Comparison of ENCODE assay signal across 12 cellular contexts in genomic region chr12:55642275-55643068, GRCh38. TPM values are rescaled to one million over a fixed set of nuclear protein-coding genes. Genes with fewer than 3 reads are reported as not detected.
DNase-seq lines count a peak whose midpoint lies in the region; ATAC-seq and TF ChIP-seq lines count a peak whose summit lies in the region.
"Had no signal": no experiment of that assay in that cellular context is flagged by ENCODE, and none has a peak within 500 bp of the region (broad histone marks: within the 10 kb centered on the region; RNA-seq: fewer than 3 reads in every experiment).

No MANE protein-coding gene starts in this region.

- no peaks in the 10 kb centered on the region for H3F3A ChIP-seq in SU-DHL-6 (ENCODE audit: insufficient read depth)

- H3K36me3 Mint-ChIP-seq in activated T-cell treated with anti-CD3 and anti-CD28 coated beads, Interleukin-2, amount 50 U/mL, for 72 hours (ENCODE audit: insufficient read depth in 2 of 2) = peaks cover 0 to 6% of the 10 kb centered on the region in 2 donors
- H3K36me3 Mint-ChIP-seq in activated T-cell treated with anti-CD3 and anti-CD28 coated beads, Interleukin-2, amount 50 U/mL, for 4 hours (ENCODE audit: insufficient read depth) = no peaks in the 10 kb centered on the region
- no peaks in the 10 kb centered on the region for H3K36me3 Mint-ChIP-seq in stimulated activated memory B cell treated with anti-CD40 and anti-IgM and Interleukin-4, amounts not matched to agents 10 μg/mL and 1 μg/mL and 100 μg/mL, for 72 hours
- no peaks in the 10 kb centered on the region for H3K36me3 Mint-ChIP-seq in osteocyte (ENCODE audit: unreplicated experiment)

- H3K4me2 ChIP-seq in SU-DHL-6 (ENCODE audit: low read depth, low read length, poor library complexity, severe bottlenecking) = peak overlapping the region; percentile 34

- H4K20me1 ChIP-seq in SU-DHL-6 (ENCODE audit: low read depth, low read length) = no peaks in the 10 kb centered on the region

- peaks cover 0 to 3% of the 10 kb centered on the region in 2 donors for H3K9me3 Mint-ChIP-seq in activated T-cell treated with anti-CD3 and anti-CD28 coated beads, Interleukin-2, amount 50 U/mL, for 72 hours
- no peaks in the 10 kb centered on the region for H3K9me3 Mint-ChIP-seq in activated T-cell treated with anti-CD3 and anti-CD28 coated beads, Interleukin-2, amount 50 U/mL, for 4 hours
- H3K9me3 Mint-ChIP-seq in stimulated activated memory B cell treated with anti-CD40 and anti-IgM and Interleukin-4, amounts not matched to agents 10 μg/mL and 1 μg/mL and 100 μg/mL, for 72 hours = no peaks in the 10 kb centered on the region
- no peaks in the 10 kb centered on the region for H3K9me3 Mint-ChIP-seq in osteocyte (ENCODE audit: unreplicated experiment)

- H3K79me2 ChIP-seq in SU-DHL-6 (ENCODE audit: insufficient read depth, low read length) = no peaks in the 10 kb centered on the region

- H3K27ac ChIP-seq in SU-DHL-6 (ENCODE audit: low read depth, low read length) = 0 out of 2 replicates have a peak overlapping the region, but pooled peaks have one; percentile 9

- H3K4me3 Mint-ChIP-seq in activated T-cell treated with anti-CD3 and anti-CD28 coated beads, Interleukin-2, amount 50 U/mL, for 72 hours = no peak overlapping the region
- H3K4me3 Mint-ChIP-seq in activated T-cell treated with anti-CD3 and anti-CD28 coated beads, Interleukin-2, amount 50 U/mL, for 4 hours = no peak overlapping the region
- no peak overlapping the region for H3K4me3 Mint-ChIP-seq in stimulated activated memory B cell treated with anti-CD40 and anti-IgM and Interleukin-4, amounts not matched to agents 10 μg/mL and 1 μg/mL and 100 μg/mL, for 72 hours
- no peak overlapping the region for H3K4me3 Mint-ChIP-seq in osteocyte (ENCODE audit: unreplicated experiment)

- H3K4me3 ChIP-seq in SU-DHL-6 (ENCODE audit: insufficient read depth, low read length, poor library complexity, severe bottlenecking) = no peak overlapping the region

- peaks cover 15% of the 10 kb centered on the region for H3K27me3 Mint-ChIP-seq in activated T-cell treated with anti-CD3 and anti-CD28 coated beads, Interleukin-2, amount 50 U/mL, for 72 hours (ENCODE audit: low read depth)
- H3K27me3 Mint-ChIP-seq in activated T-cell treated with anti-CD3 and anti-CD28 coated beads, Interleukin-2, amount 50 U/mL, for 4 hours (ENCODE audit: low read depth) = peaks cover 4% of the 10 kb centered on the region
- H3K27me3 Mint-ChIP-seq in stimulated activated memory B cell treated with anti-CD40 and anti-IgM and Interleukin-4, amounts not matched to agents 10 μg/mL and 1 μg/mL and 100 μg/mL, for 72 hours = peaks cover 4% of the 10 kb centered on the region
- H3K27me3 Mint-ChIP-seq in osteocyte (ENCODE audit: unreplicated experiment) = peaks cover 30% of the 10 kb centered on the region

- no peak overlapping the region for H3K27ac Mint-ChIP-seq in activated T-cell treated with anti-CD3 and anti-CD28 coated beads, Interleukin-2, amount 50 U/mL, for 72 hours
- peak overlapping the region; percentile 68 for H3K27ac Mint-ChIP-seq in stimulated activated memory B cell treated with anti-CD40 and anti-IgM and Interleukin-4, amounts not matched to agents 10 μg/mL and 1 μg/mL and 100 μg/mL, for 72 hours
- no peak overlapping the region for H3K27ac Mint-ChIP-seq in osteocyte (ENCODE audit: unreplicated experiment)

- peak; percentile 20 to 35 for DNase-seq in activated T-cell treated with anti-CD3 and anti-CD28 coated beads, Interleukin-2, amount 50 U/mL, for 72 hours
- no peak for DNase-seq in activated T-cell treated with anti-CD3 and anti-CD28 coated beads, Interleukin-2, amount 50 U/mL, for 4 hours
- no peak for DNase-seq in osteocyte (ENCODE audit: extremely low spot score, unreplicated experiment)
- no peak for DNase-seq in COLO829 (ENCODE audit: low spot score)
- DNase-seq: H7, NCI-H526, right cardiac atrium had no signal

- no peaks in the 10 kb centered on the region for H3K36me3 ChIP-seq in SU-DHL-6 (ENCODE audit: low read length)

- H3K9me3 ChIP-seq in SU-DHL-6 (ENCODE audit: insufficient read depth, low read length) = no peaks in the 10 kb centered on the region

- H2AFZ ChIP-seq in SU-DHL-6 (ENCODE audit: low read depth, low read length, severe bottlenecking) = peak overlapping the region; percentile 26

- H3K9me2 ChIP-seq in SU-DHL-6 (replicated peaks; ENCODE audit: insufficient read depth, low read length) = no peaks in the 10 kb centered on the region

- no peaks in the 10 kb centered on the region for H3K27me3 ChIP-seq in SU-DHL-6 (ENCODE audit: low read length)

- H3K4me1 Mint-ChIP-seq in activated T-cell treated with anti-CD3 and anti-CD28 coated beads, Interleukin-2, amount 50 U/mL, for 72 hours (ENCODE audit: low read depth) = peaks cover 40% of the 10 kb centered on the region
- peaks cover 26% of the 10 kb centered on the region for H3K4me1 Mint-ChIP-seq in activated T-cell treated with anti-CD3 and anti-CD28 coated beads, Interleukin-2, amount 50 U/mL, for 4 hours (ENCODE audit: low read depth)
- peaks cover 41% of the 10 kb centered on the region for H3K4me1 Mint-ChIP-seq in stimulated activated memory B cell treated with anti-CD40 and anti-IgM and Interleukin-4, amounts not matched to agents 10 μg/mL and 1 μg/mL and 100 μg/mL, for 72 hours
- peaks cover 1% of the 10 kb centered on the region for H3K4me1 Mint-ChIP-seq in osteocyte (ENCODE audit: unreplicated experiment)

- no peak overlapping the region for H3K9ac ChIP-seq in SU-DHL-6 (ENCODE audit: low read length)

- ATAC-seq in activated T-cell treated with anti-CD3 and anti-CD28 coated beads, Interleukin-2, amount 50 U/mL, for 72 hours (replicated peaks in 1 of 2) = no peak
- ATAC-seq in activated T-cell treated with anti-CD3 and anti-CD28 coated beads, Interleukin-2, amount 50 U/mL, for 4 hours = no peak
- ATAC-seq in HG03159 (IDR thresholded peaks at IDR 0.05; ENCODE audit: unreplicated experiment) (peak; percentile 42), GM18870 (IDR thresholded peaks at IDR 0.05; ENCODE audit: unreplicated experiment) (no peak)
- ATAC-seq in stimulated activated memory B cell treated with anti-CD40 and anti-IgM and Interleukin-4, amounts not matched to agents 10 μg/mL and 1 μg/mL and 100 μg/mL, for 72 hours = peak; percentile 61

- TF ChIP-seq CTCF in SU-DHL-6 (IDR thresholded peaks at IDR 0.05; ENCODE audit: insufficient read depth, low read length, poor library complexity, severe bottlenecking) (no peak), osteocyte (IDR thresholded peaks at IDR 0.05) (no peak)

RNA-seq across cellular contexts. Expression of gene OR10P1, which starts 5.8 kb away (rescaled TPM):
- not detected for total RNA-seq in activated T-cell treated with anti-CD3 and anti-CD28 coated beads, Interleukin-2, amount 50 U/mL, for 72 hours
- not detected for total RNA-seq in activated T-cell treated with anti-CD3 and anti-CD28 coated beads, Interleukin-2, amount 50 U/mL, for 4 hours
- total RNA-seq in osteocyte = not detected in 2 replicates
- total RNA-seq: epithelial cell of proximal tubule, H7 had no signal

Comparison
In these comparisons a context has a peak if more than half of its experiments do, and no peak if none do; other contexts are left out.
1. DNase-seq: peak in activated T-cell treated with anti-CD3 and anti-CD28 coated beads, Interleukin-2, amount 50 U/mL, for 72 hours (2 of 2); none in activated T-cell treated with anti-CD3 and anti-CD28 coated beads, Interleukin-2, amount 50 U/mL, for 4 hours (single experiment), osteocyte (single experiment) and COLO829 (single experiment).
2. ATAC-seq: peak in HG03159 (single experiment) and stimulated activated memory B cell treated with anti-CD40 and anti-IgM and Interleukin-4, amounts not matched to agents 10 μg/mL and 1 μg/mL and 100 μg/mL, for 72 hours (single experiment); none in activated T-cell treated with anti-CD3 and anti-CD28 coated beads, Interleukin-2, amount 50 U/mL, for 72 hours (0 of 2), activated T-cell treated with anti-CD3 and anti-CD28 coated beads, Interleukin-2, amount 50 U/mL, for 4 hours (0 of 2) and GM18870 (single experiment).